In genomic region chr14:75543258-75543657, GRCh38 we compare ENCODE assay signal across 9 cellular contexts. TPM values are rescaled to one million over a fixed set of nuclear protein-coding genes. Genes with fewer than 3 reads are reported as not detected.
DNase-seq lines count a peak whose midpoint lies in the region; ATAC-seq and TF ChIP-seq lines count a peak whose summit lies in the region.
"Had no signal": no experiment of that assay in that cellular context is flagged by ENCODE, and none has a peak within 500 bp of the region (broad histone marks: within the 10 kb centered on the region; RNA-seq: fewer than 3 reads in every experiment).

No MANE protein-coding gene starts in this region.

- H3K36me3 ChIP-seq in adipocyte (ENCODE audit: control insufficient read depth, insufficient read depth, low read length, severe bottlenecking) (no peaks in the 10 kb centered on the region), neural progenitor cell (no peaks in the 10 kb centered on the region)

- no peaks in the 10 kb centered on the region for H3K79me2 ChIP-seq in neural progenitor cell (ENCODE audit: low read depth)

- no peaks in the 10 kb centered on the region for H3F3A ChIP-seq in neural progenitor cell (ENCODE audit: low read depth)

- no peak overlapping the region for H3K27ac ChIP-seq in neural progenitor cell

- H3K36me3 Mint-ChIP-seq in neural progenitor cell, result no peaks in the 10 kb centered on the region

- DNase-seq in adipocyte (ENCODE audit: low read depth) (no peak), neural progenitor cell (ENCODE audit: low spot score) (no peak), superior temporal gyrus (ENCODE audit: extremely low spot score) (no peak)
- no peak for DNase-seq in activated CD4-positive, alpha-beta T cell treated with anti-CD3 and anti-CD28 coated beads, Interleukin-2, amount 50 U/mL, for 48 hours
- DNase-seq: NCI-H1105 had no signal

- H3K9me3 Mint-ChIP-seq in neural progenitor cell, result no peaks in the 10 kb centered on the region

- H3K27me3 Mint-ChIP-seq in neural progenitor cell (ENCODE audit: insufficient read depth, low read depth), result peaks cover 1% of the 10 kb centered on the region

- peak overlapping the region; percentile 24 for H3K9ac ChIP-seq in adipocyte (ENCODE audit: low read length)
- no peak overlapping the region for H3K9ac ChIP-seq in neural progenitor cell

- H3K4me1 ChIP-seq in adipocyte (ENCODE audit: control insufficient read depth, insufficient read depth, low read length), result peaks cover 22% of the 10 kb centered on the region
- no peaks in the 10 kb centered on the region for H3K4me1 ChIP-seq in neural progenitor cell

- no peak overlapping the region for H3K4me3 Mint-ChIP-seq in neural progenitor cell

- H3K27ac Mint-ChIP-seq in neural progenitor cell, result no peak overlapping the region

- ATAC-seq in HG02763 (IDR thresholded peaks at IDR 0.05; ENCODE audit: unreplicated experiment) (peak; percentile 1), GM18858 (IDR thresholded peaks at IDR 0.05; ENCODE audit: unreplicated experiment) (no peak), HG02885 (IDR thresholded peaks at IDR 0.05; ENCODE audit: poor library complexity, unreplicated experiment) (no peak)

- H2AFZ ChIP-seq in neural progenitor cell (replicated peaks), result peak overlapping the region; percentile 58

- H3K4me1 Mint-ChIP-seq in neural progenitor cell, result no peaks in the 10 kb centered on the region

- H4K20me1 ChIP-seq in neural progenitor cell (ENCODE audit: low read depth), result no peaks in the 10 kb centered on the region

- H3K9me3 ChIP-seq in adipocyte (ENCODE audit: control insufficient read depth, low read length) (no peaks in the 10 kb centered on the region), neural progenitor cell (ENCODE audit: low read depth) (no peaks in the 10 kb centered on the region)

- no peak for TF ChIP-seq CTCF in neural progenitor cell (IDR thresholded peaks at IDR 0.05)

- no peaks in the 10 kb centered on the region for H3K27me3 ChIP-seq in adipocyte (replicated peaks; ENCODE audit: control insufficient read depth, insufficient read depth, low read length)
- no peaks in the 10 kb centered on the region for H3K27me3 ChIP-seq in neural progenitor cell

- peak overlapping the region; percentile 7; the same call in 1 of the 2 replicates for H3K4me3 ChIP-seq in GM08714 (ENCODE audit: low read length)
- no peak overlapping the region for H3K4me3 ChIP-seq in adipocyte (ENCODE audit: low read length)
- no peak overlapping the region for H3K4me3 ChIP-seq in neural progenitor cell

- no peak overlapping the region for H3K4me2 ChIP-seq in neural progenitor cell

RNA-seq across cellular contexts. Expression of gene BATF, which starts 21.0 kb away (rescaled TPM):
- total RNA-seq in neural progenitor cell (ENCODE audit: low replicate concordance), result not detected in 2 replicates

RNA-seq across cellular contexts. Expression of gene FLVCR2, which starts 35.2 kb away (rescaled TPM):
- 1.7 and 2.8 TPM in 2 replicates for total RNA-seq in neural progenitor cell (ENCODE audit: low replicate concordance)
